10 cellular contexts compared by ENCODE assay signal in genomic region chr21:35227774-35228173, GRCh38.
DNase-seq lines count a peak whose midpoint lies in the region; ATAC-seq and TF ChIP-seq lines count a peak whose summit lies in the region.
"Had no signal": no experiment of that assay in that cellular context is flagged by ENCODE, and none has a peak within 500 bp of the region (broad histone marks: within the 10 kb centered on the region; RNA-seq: fewer than 3 reads in every experiment).

No MANE protein-coding gene starts in this region.

- peaks cover 34 to 40% of the 10 kb centered on the region in 2 donors for H3K4me1 Mint-ChIP-seq in natural killer cell treated with Interleukin-12 subunit alpha and Interleukin-12 subunit beta and Interleukin-15 and Interleukin-18, amount 100 ng/mL, for 72 hours (ENCODE audit: low read depth in 2 of 2)

- no peaks in the 10 kb centered on the region for H3K79me2 ChIP-seq in smooth muscle cell (ENCODE audit: low read depth)

- peak overlapping the region; percentile 69 to 88 for H3K27ac Mint-ChIP-seq in natural killer cell treated with Interleukin-12 subunit alpha and Interleukin-12 subunit beta and Interleukin-15 and Interleukin-18, amount 100 ng/mL, for 72 hours

- ATAC-seq in HG02885 (IDR thresholded peaks at IDR 0.05; ENCODE audit: poor library complexity, unreplicated experiment) = peak; percentile 28
- ATAC-seq in natural killer cell treated with Interleukin-12 subunit alpha and Interleukin-12 subunit beta and Interleukin-15 and Interleukin-18, amount 100 ng/mL, for 72 hours = no peak

- 98% methylated on average over 5 of the region's 5 CpGs for WGBS in smooth muscle cell (ENCODE audit: low lambda C conversion rate)

- H3K4me3 Mint-ChIP-seq in natural killer cell treated with Interleukin-12 subunit alpha and Interleukin-12 subunit beta and Interleukin-15 and Interleukin-18, amount 100 ng/mL, for 72 hours = peak overlapping the region; percentile 66

- no peaks in the 10 kb centered on the region for H3K9me3 ChIP-seq in smooth muscle cell (replicated peaks; ENCODE audit: low read depth)

- H3K9me3 Mint-ChIP-seq in natural killer cell treated with Interleukin-12 subunit alpha and Interleukin-12 subunit beta and Interleukin-15 and Interleukin-18, amount 100 ng/mL, for 72 hours = no peaks in the 10 kb centered on the region

- H3K4me1 ChIP-seq in smooth muscle cell (ENCODE audit: low read depth) = peaks cover 11% of the 10 kb centered on the region

- H3K36me3 ChIP-seq in smooth muscle cell (ENCODE audit: low read depth) = no peaks in the 10 kb centered on the region
- H3K36me3 ChIP-seq: cardiac muscle cell had no signal

- H4K20me1 ChIP-seq in smooth muscle cell (ENCODE audit: low read depth) = no peaks in the 10 kb centered on the region

- H3K27me3 ChIP-seq in smooth muscle cell (ENCODE audit: low read depth) = no peaks in the 10 kb centered on the region

- H3F3A ChIP-seq in smooth muscle cell (ENCODE audit: low read depth) = no peaks in the 10 kb centered on the region

- no peaks in the 10 kb centered on the region for H3K36me3 Mint-ChIP-seq in natural killer cell treated with Interleukin-12 subunit alpha and Interleukin-12 subunit beta and Interleukin-15 and Interleukin-18, amount 100 ng/mL, for 72 hours

- no peak overlapping the region for H3K4me2 ChIP-seq in smooth muscle cell

- TF ChIP-seq CTCF in smooth muscle cell (IDR thresholded peaks at IDR 0.05; ENCODE audit: borderline replicate concordance, insufficient read depth, poor library complexity, severe bottlenecking) = no peak

- H3K9ac ChIP-seq in smooth muscle cell (ENCODE audit: low read depth) = no peak overlapping the region

- DNase-seq in NCI-H2171 treated with DMSO at 0.1 percent for 48 hours (lab: John Stamatoyannopoulos, UW) = peak; percentile 16
- DNase-seq in NCI-H2171 (lab: John Stamatoyannopoulos, UW) = no peak
- peak; percentile 99 for DNase-seq in NCI-H345 treated with DMSO at 0.1 percent for 48 hours (lab: John Stamatoyannopoulos, UW; ENCODE audit: unreplicated experiment)
- no peak for DNase-seq in natural killer cell treated with Interleukin-12 subunit alpha and Interleukin-12 subunit beta and Interleukin-15 and Interleukin-18, amount 100 ng/mL, for 72 hours (ENCODE audit: low spot score)
- no peak for DNase-seq in T-helper 9 cell
- no peak for DNase-seq in smooth muscle cell (lab: John Stamatoyannopoulos, UW; ENCODE audit: unreplicated experiment)
- no peak for DNase-seq in NCI-H446 treated with DMSO at 0.1 percent for 48 hours (lab: John Stamatoyannopoulos, UW)
- DNase-seq: 8988T had no signal

- no peak overlapping the region for H2AFZ ChIP-seq in smooth muscle cell (ENCODE audit: low read depth)

- H3K4me3 ChIP-seq in smooth muscle cell = no peak overlapping the region
- H3K4me3 ChIP-seq: cardiac muscle cell had no signal

- no peak overlapping the region for H3K27ac ChIP-seq in smooth muscle cell (ENCODE audit: low read depth)
- H3K27ac ChIP-seq: cardiac muscle cell had no signal

- peaks cover 0 to 11% of the 10 kb centered on the region in 2 donors for H3K27me3 Mint-ChIP-seq in natural killer cell treated with Interleukin-12 subunit alpha and Interleukin-12 subunit beta and Interleukin-15 and Interleukin-18, amount 100 ng/mL, for 72 hours

Comparison
In these comparisons a context has a peak if more than half of its experiments do, and no peak if none do; other contexts are left out.
1. DNase-seq: peak in NCI-H2171 treated with DMSO at 0.1 percent for 48 hours (single experiment) and NCI-H345 treated with DMSO at 0.1 percent for 48 hours (single experiment); none in NCI-H2171 (single experiment), natural killer cell treated with Interleukin-12 subunit alpha and Interleukin-12 subunit beta and Interleukin-15 and Interleukin-18, amount 100 ng/mL, for 72 hours (single experiment), T-helper 9 cell (single experiment), smooth muscle cell (single experiment) and NCI-H446 treated with DMSO at 0.1 percent for 48 hours (single experiment).